1 cellular context compared by ENCODE assay signal in the genomic region with DNA sequence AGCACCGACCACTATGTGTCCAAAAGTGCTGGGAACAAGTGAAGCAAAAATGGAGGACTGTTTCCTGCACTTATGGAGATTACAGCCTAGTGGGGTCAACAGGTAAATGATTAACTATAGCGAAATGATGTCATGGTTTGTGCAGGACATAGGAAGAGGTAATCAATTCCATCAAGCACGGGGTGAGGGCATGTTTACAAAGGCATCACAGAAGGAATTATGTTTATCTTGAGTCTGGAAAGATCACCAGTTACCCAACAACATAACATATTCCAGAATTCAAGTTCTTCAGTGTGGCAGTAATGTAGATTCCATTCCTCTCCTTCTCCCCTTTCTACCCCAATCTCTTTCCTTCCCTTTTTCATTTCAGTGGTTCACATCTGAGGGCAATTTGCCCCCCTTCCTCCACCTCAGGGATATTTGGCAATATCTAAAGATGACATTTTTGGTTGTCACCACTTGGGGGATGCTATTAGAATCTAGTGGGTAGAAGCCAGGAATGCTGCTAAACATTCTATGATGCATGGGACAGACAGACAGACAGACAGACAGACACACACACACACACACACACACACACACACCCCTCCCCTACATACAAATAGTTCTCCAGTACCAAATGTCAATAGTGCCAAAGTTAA.
A peak's percentile ranks its signal among the peaks of the same experiment; 100 is the strongest.
TF ChIP-seq lines count a peak whose summit lies in the region.

No MANE protein-coding gene starts in this region.

TF ChIP-seq in HepG2, 621 proteins besides CTCF, POLR2A, EP300 and RAD21 (continued from another document and continues in another):
- TF ChIP-seq, protein P1, sequence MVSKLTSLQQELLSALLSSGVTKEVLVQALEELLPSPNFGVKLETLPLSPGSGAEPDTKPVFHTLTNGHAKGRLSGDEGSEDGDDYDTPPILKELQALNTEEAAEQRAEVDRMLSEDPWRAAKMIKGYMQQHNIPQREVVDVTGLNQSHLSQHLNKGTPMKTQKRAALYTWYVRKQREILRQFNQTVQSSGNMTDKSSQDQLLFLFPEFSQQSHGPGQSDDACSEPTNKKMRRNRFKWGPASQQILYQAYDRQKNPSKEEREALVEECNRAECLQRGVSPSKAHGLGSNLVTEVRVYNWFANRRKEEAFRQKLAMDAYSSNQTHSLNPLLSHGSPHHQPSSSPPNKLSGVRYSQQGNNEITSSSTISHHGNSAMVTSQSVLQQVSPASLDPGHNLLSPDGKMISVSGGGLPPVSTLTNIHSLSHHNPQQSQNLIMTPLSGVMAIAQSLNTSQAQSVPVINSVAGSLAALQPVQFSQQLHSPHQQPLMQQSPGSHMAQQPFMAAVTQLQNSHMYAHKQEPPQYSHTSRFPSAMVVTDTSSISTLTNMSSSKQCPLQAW (CRISPR knock-in tag; IDR thresholded peaks at IDR 0.05): peak; percentile 87
- TF ChIP-seq, protein P2, sequence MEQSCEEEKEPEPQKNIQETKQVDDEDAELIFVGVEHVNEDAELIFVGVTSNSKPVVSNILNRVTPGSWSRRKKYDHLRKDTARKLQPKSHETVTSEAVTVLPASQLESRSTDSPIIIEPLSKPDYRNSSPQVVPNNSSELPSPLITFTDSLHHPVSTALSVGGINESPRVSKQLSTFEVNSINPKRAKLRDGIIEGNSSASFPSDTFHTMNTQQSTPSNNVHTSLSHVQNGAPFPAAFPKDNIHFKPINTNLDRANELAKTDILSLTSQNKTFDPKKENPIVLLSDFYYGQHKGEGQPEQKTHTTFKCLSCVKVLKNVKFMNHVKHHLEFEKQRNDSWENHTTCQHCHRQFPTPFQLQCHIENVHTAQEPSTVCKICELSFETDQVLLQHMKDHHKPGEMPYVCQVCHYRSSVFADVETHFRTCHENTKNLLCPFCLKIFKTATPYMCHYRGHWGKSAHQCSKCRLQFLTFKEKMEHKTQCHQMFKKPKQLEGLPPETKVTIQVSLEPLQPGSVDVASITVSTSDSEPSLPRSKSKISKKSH (CRISPR knock-in tag; IDR thresholded peaks at IDR 0.05; ENCODE audit: borderline replicate concordance): no peak
- TF ChIP-seq CEBPG (CRISPR knock-in tag; IDR thresholded peaks at IDR 0.05) (0 out of 2 replicates have a peak, but pooled peaks have one; percentile 25), PHF5A (CRISPR knock-in tag; IDR thresholded peaks at IDR 0.05; ENCODE audit: low read depth, unreplicated experiment) (no peak), KLF13 (CRISPR knock-in tag; IDR thresholded peaks at IDR 0.05) (no peak), MYPOP (CRISPR knock-in tag; IDR thresholded peaks at IDR 0.05) (no peak), MTF2 (CRISPR knock-in tag; IDR thresholded peaks at IDR 0.05; ENCODE audit: borderline replicate concordance) (no peak), KMT2A (CRISPR knock-in tag; IDR thresholded peaks at IDR 0.05) (no peak), AGO2 (optimal IDR thresholded peaks at IDR 0.05; ENCODE audit: low read depth, low read length) (no peak), ETV5 (CRISPR knock-in tag; IDR thresholded peaks at IDR 0.05; ENCODE audit: borderline replicate concordance) (peak; percentile 60; the same call in 1 of the 2 replicates), ZNF792 (CRISPR knock-in tag; IDR thresholded peaks at IDR 0.05) (0 out of 2 replicates have a peak, but pooled peaks have one; percentile 36), RNF219 (CRISPR knock-in tag; IDR thresholded peaks at IDR 0.05) (no peak), GPBP1L1 (CRISPR knock-in tag; IDR thresholded peaks at IDR 0.05) (no peak), ZUFSP (CRISPR knock-in tag; IDR thresholded peaks at IDR 0.05; ENCODE audit: borderline replicate concordance) (no peak), SP4 (CRISPR knock-in tag; IDR thresholded peaks at IDR 0.05) (no peak)
- TF ChIP-seq, protein P3, sequence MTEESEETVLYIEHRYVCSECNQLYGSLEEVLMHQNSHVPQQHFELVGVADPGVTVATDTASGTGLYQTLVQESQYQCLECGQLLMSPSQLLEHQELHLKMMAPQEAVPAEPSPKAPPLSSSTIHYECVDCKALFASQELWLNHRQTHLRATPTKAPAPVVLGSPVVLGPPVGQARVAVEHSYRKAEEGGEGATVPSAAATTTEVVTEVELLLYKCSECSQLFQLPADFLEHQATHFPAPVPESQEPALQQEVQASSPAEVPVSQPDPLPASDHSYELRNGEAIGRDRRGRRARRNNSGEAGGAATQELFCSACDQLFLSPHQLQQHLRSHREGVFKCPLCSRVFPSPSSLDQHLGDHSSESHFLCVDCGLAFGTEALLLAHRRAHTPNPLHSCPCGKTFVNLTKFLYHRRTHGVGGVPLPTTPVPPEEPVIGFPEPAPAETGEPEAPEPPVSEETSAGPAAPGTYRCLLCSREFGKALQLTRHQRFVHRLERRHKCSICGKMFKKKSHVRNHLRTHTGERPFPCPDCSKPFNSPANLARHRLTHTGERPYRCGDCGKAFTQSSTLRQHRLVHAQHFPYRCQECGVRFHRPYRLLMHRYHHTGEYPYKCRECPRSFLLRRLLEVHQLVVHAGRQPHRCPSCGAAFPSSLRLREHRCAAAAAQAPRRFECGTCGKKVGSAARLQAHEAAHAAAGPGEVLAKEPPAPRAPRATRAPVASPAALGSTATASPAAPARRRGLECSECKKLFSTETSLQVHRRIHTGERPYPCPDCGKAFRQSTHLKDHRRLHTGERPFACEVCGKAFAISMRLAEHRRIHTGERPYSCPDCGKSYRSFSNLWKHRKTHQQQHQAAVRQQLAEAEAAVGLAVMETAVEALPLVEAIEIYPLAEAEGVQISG (CRISPR knock-in tag; IDR thresholded peaks at IDR 0.05): no peak
- TF ChIP-seq, protein P4, sequence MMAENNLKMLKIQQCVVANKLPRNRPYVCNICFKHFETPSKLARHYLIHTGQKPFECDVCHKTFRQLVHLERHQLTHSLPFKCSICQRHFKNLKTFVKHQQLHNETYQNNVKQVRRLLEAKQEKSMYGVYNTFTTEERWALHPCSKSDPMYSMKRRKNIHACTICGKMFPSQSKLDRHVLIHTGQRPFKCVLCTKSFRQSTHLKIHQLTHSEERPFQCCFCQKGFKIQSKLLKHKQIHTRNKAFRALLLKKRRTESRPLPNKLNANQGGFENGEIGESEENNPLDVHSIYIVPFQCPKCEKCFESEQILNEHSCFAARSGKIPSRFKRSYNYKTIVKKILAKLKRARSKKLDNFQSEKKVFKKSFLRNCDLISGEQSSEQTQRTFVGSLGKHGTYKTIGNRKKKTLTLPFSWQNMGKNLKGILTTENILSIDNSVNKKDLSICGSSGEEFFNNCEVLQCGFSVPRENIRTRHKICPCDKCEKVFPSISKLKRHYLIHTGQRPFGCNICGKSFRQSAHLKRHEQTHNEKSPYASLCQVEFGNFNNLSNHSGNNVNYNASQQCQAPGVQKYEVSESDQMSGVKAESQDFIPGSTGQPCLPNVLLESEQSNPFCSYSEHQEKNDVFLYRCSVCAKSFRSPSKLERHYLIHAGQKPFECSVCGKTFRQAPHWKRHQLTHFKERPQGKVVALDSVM (CRISPR knock-in tag; IDR thresholded peaks at IDR 0.05): no peak
- TF ChIP-seq, protein P5, sequence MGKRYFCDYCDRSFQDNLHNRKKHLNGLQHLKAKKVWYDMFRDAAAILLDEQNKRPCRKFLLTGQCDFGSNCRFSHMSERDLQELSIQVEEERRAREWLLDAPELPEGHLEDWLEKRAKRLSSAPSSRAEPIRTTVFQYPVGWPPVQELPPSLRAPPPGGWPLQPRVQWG (CRISPR knock-in tag; IDR thresholded peaks at IDR 0.05; ENCODE audit: borderline replicate concordance, low read depth): no peak
- TF ChIP-seq, protein P6, sequence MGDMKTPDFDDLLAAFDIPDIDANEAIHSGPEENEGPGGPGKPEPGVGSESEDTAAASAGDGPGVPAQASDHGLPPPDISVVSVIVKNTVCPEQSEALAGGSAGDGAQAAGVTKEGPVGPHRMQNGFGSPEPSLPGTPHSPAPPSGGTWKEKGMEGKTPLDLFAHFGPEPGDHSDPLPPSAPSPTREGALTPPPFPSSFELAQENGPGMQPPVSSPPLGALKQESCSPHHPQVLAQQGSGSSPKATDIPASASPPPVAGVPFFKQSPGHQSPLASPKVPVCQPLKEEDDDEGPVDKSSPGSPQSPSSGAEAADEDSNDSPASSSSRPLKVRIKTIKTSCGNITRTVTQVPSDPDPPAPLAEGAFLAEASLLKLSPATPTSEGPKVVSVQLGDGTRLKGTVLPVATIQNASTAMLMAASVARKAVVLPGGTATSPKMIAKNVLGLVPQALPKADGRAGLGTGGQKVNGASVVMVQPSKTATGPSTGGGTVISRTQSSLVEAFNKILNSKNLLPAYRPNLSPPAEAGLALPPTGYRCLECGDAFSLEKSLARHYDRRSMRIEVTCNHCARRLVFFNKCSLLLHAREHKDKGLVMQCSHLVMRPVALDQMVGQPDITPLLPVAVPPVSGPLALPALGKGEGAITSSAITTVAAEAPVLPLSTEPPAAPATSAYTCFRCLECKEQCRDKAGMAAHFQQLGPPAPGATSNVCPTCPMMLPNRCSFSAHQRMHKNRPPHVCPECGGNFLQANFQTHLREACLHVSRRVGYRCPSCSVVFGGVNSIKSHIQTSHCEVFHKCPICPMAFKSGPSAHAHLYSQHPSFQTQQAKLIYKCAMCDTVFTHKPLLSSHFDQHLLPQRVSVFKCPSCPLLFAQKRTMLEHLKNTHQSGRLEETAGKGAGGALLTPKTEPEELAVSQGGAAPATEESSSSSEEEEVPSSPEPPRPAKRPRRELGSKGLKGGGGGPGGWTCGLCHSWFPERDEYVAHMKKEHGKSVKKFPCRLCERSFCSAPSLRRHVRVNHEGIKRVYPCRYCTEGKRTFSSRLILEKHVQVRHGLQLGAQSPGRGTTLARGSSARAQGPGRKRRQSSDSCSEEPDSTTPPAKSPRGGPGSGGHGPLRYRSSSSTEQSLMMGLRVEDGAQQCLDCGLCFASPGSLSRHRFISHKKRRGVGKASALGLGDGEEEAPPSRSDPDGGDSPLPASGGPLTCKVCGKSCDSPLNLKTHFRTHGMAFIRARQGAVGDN (CRISPR knock-in tag; IDR thresholded peaks at IDR 0.05): no peak
- TF ChIP-seq, protein P7, sequence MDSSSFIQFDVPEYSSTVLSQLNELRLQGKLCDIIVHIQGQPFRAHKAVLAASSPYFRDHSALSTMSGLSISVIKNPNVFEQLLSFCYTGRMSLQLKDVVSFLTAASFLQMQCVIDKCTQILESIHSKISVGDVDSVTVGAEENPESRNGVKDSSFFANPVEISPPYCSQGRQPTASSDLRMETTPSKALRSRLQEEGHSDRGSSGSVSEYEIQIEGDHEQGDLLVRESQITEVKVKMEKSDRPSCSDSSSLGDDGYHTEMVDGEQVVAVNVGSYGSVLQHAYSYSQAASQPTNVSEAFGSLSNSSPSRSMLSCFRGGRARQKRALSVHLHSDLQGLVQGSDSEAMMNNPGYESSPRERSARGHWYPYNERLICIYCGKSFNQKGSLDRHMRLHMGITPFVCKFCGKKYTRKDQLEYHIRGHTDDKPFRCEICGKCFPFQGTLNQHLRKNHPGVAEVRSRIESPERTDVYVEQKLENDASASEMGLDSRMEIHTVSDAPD (CRISPR knock-in tag; IDR thresholded peaks at IDR 0.05): no peak
